1 cellular context compared by ENCODE assay signal in the genomic region with DNA sequence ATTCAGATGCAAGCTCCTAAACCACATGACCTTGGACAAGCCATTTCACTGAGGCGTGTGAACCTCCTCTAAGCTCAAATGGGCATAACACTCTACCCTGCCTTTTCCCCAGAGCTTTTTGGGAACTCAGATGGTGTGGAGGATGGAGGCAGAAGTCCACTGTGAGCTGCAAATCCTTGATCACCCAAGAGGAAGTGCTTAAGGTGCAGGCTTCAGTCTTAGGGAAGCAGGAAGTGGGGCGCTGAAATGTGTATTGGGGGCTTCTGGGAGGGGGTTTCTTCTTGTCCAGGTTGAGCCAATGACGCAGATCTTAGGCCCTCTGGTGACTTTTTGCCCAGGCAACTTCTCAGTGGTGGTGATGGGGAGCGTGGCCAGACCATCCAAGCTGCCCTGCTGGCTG.
TF ChIP-seq lines count a peak whose summit lies in the region.

No MANE protein-coding gene starts in this region.

TF ChIP-seq in K562, 482 proteins besides CTCF, POLR2A, EP300 and RAD21:
- TF ChIP-seq, protein P1, sequence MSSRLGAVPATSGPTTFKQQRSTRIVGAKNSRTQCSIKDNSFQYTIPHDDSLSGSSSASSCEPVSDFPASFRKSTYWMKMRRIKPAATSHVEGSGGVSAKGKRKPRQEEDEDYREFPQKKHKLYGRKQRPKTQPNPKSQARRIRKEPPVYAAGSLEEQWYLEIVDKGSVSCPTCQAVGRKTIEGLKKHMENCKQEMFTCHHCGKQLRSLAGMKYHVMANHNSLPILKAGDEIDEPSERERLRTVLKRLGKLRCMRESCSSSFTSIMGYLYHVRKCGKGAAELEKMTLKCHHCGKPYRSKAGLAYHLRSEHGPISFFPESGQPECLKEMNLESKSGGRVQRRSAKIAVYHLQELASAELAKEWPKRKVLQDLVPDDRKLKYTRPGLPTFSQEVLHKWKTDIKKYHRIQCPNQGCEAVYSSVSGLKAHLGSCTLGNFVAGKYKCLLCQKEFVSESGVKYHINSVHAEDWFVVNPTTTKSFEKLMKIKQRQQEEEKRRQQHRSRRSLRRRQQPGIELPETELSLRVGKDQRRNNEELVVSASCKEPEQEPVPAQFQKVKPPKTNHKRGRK (tag; IDR thresholded peaks at IDR 0.05): no peak
- TF ChIP-seq SUPT5H (IDR thresholded peaks at IDR 0.05): no peak
- no peak for TF ChIP-seq CBX8 (IDR thresholded peaks at IDR 0.05; ENCODE audit: borderline replicate concordance, extremely low read depth, low read depth, low read length, poor library complexity, severe bottlenecking)
- TF ChIP-seq, protein P2, sequence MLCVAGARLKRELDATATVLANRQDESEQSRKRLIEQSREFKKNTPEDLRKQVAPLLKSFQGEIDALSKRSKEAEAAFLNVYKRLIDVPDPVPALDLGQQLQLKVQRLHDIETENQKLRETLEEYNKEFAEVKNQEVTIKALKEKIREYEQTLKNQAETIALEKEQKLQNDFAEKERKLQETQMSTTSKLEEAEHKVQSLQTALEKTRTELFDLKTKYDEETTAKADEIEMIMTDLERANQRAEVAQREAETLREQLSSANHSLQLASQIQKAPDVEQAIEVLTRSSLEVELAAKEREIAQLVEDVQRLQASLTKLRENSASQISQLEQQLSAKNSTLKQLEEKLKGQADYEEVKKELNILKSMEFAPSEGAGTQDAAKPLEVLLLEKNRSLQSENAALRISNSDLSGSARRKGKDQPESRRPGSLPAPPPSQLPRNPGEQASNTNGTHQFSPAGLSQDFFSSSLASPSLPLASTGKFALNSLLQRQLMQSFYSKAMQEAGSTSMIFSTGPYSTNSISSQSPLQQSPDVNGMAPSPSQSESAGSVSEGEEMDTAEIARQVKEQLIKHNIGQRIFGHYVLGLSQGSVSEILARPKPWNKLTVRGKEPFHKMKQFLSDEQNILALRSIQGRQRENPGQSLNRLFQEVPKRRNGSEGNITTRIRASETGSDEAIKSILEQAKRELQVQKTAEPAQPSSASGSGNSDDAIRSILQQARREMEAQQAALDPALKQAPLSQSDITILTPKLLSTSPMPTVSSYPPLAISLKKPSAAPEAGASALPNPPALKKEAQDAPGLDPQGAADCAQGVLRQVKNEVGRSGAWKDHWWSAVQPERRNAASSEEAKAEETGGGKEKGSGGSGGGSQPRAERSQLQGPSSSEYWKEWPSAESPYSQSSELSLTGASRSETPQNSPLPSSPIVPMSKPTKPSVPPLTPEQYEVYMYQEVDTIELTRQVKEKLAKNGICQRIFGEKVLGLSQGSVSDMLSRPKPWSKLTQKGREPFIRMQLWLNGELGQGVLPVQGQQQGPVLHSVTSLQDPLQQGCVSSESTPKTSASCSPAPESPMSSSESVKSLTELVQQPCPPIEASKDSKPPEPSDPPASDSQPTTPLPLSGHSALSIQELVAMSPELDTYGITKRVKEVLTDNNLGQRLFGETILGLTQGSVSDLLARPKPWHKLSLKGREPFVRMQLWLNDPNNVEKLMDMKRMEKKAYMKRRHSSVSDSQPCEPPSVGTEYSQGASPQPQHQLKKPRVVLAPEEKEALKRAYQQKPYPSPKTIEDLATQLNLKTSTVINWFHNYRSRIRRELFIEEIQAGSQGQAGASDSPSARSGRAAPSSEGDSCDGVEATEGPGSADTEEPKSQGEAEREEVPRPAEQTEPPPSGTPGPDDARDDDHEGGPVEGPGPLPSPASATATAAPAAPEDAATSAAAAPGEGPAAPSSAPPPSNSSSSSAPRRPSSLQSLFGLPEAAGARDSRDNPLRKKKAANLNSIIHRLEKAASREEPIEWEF (CRISPR knock-in tag; IDR thresholded peaks at IDR 0.05): no peak
- peak; percentile 33; the same call in 1 of the 2 replicates for TF ChIP-seq SPI1 (IDR thresholded peaks at IDR 0.05; ENCODE audit: borderline replicate concordance, low read depth, low read length)
- TF ChIP-seq, protein P3, sequence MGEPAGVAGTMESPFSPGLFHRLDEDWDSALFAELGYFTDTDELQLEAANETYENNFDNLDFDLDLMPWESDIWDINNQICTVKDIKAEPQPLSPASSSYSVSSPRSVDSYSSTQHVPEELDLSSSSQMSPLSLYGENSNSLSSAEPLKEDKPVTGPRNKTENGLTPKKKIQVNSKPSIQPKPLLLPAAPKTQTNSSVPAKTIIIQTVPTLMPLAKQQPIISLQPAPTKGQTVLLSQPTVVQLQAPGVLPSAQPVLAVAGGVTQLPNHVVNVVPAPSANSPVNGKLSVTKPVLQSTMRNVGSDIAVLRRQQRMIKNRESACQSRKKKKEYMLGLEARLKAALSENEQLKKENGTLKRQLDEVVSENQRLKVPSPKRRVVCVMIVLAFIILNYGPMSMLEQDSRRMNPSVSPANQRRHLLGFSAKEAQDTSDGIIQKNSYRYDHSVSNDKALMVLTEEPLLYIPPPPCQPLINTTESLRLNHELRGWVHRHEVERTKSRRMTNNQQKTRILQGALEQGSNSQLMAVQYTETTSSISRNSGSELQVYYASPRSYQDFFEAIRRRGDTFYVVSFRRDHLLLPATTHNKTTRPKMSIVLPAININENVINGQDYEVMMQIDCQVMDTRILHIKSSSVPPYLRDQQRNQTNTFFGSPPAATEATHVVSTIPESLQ (CRISPR knock-in tag; IDR thresholded peaks at IDR 0.05): no peak
